Comparison of ENCODE assay signal across 27 cellular contexts in genomic region chr1:158422215-158422614, GRCh38. TPM values are rescaled to one million over a fixed set of nuclear protein-coding genes. Genes with fewer than 3 reads are reported as not detected.
DNase-seq lines count a peak whose midpoint lies in the region; ATAC-seq and TF ChIP-seq lines count a peak whose summit lies in the region.
"Had no signal": no experiment of that assay in that cellular context is flagged by ENCODE, and none has a peak within 500 bp of the region (broad histone marks: within the 10 kb centered on the region; RNA-seq: fewer than 3 reads in every experiment).

No MANE protein-coding gene starts in this region.

- ATAC-seq in GM19328 (IDR thresholded peaks at IDR 0.05; ENCODE audit: unreplicated experiment): no peak
- ATAC-seq: HepG2, Right ventricle myocardium inferior, SK-N-SH treated with all-trans-retinoic acid at 6 μM for 48 hours had no signal

- H3K4me3 ChIP-seq in H7 (ENCODE audit: insufficient read depth, low read depth, low read length) (no peak overlapping the region), NT2/D1 (ENCODE audit: insufficient read length, low read depth) (no peak overlapping the region), neural progenitor cell (no peak overlapping the region)
- H3K4me3 ChIP-seq: BLaER1, PC-9, SJCRH30 had no signal

- no peak overlapping the region for H3K27ac ChIP-seq in neural progenitor cell
- H3K27ac ChIP-seq: BLaER1, PC-9, SJCRH30 had no signal

- TF ChIP-seq POLR2A in erythroblast (IDR thresholded peaks at IDR 0.05; ENCODE audit: low read length): no peak

- no peaks in the 10 kb centered on the region for H4K20me1 ChIP-seq in neural progenitor cell (ENCODE audit: low read depth)
- H4K20me1 ChIP-seq: BLaER1 had no signal

- no peaks in the 10 kb centered on the region for H3K9me3 Mint-ChIP-seq in neural progenitor cell
- H3K9me3 Mint-ChIP-seq: CD4-positive, CD25-positive, alpha-beta regulatory T cell had no signal

- no peaks in the 10 kb centered on the region for H3K79me2 ChIP-seq in neural progenitor cell (ENCODE audit: low read depth)

- H2AFZ ChIP-seq in neural progenitor cell (replicated peaks): no peak overlapping the region
- H2AFZ ChIP-seq: PC-9 had no signal

- peak overlapping the region; percentile 2 for H3K4me2 ChIP-seq in neural progenitor cell
- H3K4me2 ChIP-seq: BLaER1, PC-9 had no signal

- H3K4me1 ChIP-seq in NT2/D1 (ENCODE audit: insufficient read depth, insufficient read length) (no peaks in the 10 kb centered on the region), neural progenitor cell (peaks cover 9% of the 10 kb centered on the region)
- H3K4me1 ChIP-seq: BLaER1, SJCRH30 had no signal

- H3K36me3 ChIP-seq in H7 (replicated peaks; ENCODE audit: control insufficient read depth, insufficient read depth, low read length) (no peaks in the 10 kb centered on the region), NT2/D1 (ENCODE audit: insufficient read depth, insufficient read length, low read length) (no peaks in the 10 kb centered on the region), neural progenitor cell (no peaks in the 10 kb centered on the region)
- H3K36me3 ChIP-seq: BLaER1, SJCRH30 had no signal

- no peaks in the 10 kb centered on the region for H3F3A ChIP-seq in neural progenitor cell (ENCODE audit: low read depth)

- peak; percentile 0 for DNase-seq in H7
- peak; percentile 50 for DNase-seq in NT2/D1 (ENCODE audit: low read depth, low spot score)
- DNase-seq in iPS DF 19.7 (ENCODE audit: low read depth, low spot score): peak; percentile 54
- DNase-seq in neural progenitor cell (ENCODE audit: low spot score): peak; percentile 22
- no peak for DNase-seq in amygdala (lab: John Stamatoyannopoulos, UW)
- DNase-seq in NCI-H1930 (lab: John Stamatoyannopoulos, UW): no peak
- no peak for DNase-seq in erythroblast (lab: John Stamatoyannopoulos, UW)
- DNase-seq: CD4-positive, CD25-positive, alpha-beta regulatory T cell; DMS53; Karpas-422; NCI-H1092; NCI-H1417 treated with DMSO at 0.1 percent for 48 hours; NCI-H1694 treated with DMSO at 0.1 percent for 48 hours; NCI-H2081 treated with DMSO at 0.1 percent for 48 hours; NCI-H2171 treated with DMSO at 0.1 percent for 48 hours; NCI-H345; NCI-H510A treated with DMSO at 0.1 percent for 48 hours; NK-92 treated with Interleukin-12 subunit alpha and Interleukin-12 subunit beta, amount 100 ng/mL, for 24 hours; PC-9; SJCRH30 had no signal

- H3K27me3 ChIP-seq in H7 (ENCODE audit: control insufficient read depth, insufficient read depth, low read length): no peaks in the 10 kb centered on the region
- H3K27me3 ChIP-seq in NT2/D1 (ENCODE audit: insufficient read depth, insufficient read length): no peaks in the 10 kb centered on the region
- no peaks in the 10 kb centered on the region for H3K27me3 ChIP-seq in neural progenitor cell
- H3K27me3 ChIP-seq: BLaER1, SJCRH30 had no signal

- H3K9ac ChIP-seq in NT2/D1 (ENCODE audit: insufficient read length, low read depth) (no peak overlapping the region), neural progenitor cell (no peak overlapping the region)
- H3K9ac ChIP-seq: BLaER1 had no signal

- no peak overlapping the region for H3K27ac Mint-ChIP-seq in neural progenitor cell
- H3K27ac Mint-ChIP-seq: CD4-positive, CD25-positive, alpha-beta regulatory T cell had no signal

- H3K9me3 ChIP-seq in NT2/D1 (ENCODE audit: insufficient read depth, low read length) (no peaks in the 10 kb centered on the region), neural progenitor cell (ENCODE audit: low read depth) (no peaks in the 10 kb centered on the region)
- H3K9me3 ChIP-seq: BLaER1, SJCRH30 had no signal

- H3K36me3 Mint-ChIP-seq in neural progenitor cell: no peaks in the 10 kb centered on the region
- H3K36me3 Mint-ChIP-seq: CD4-positive, CD25-positive, alpha-beta regulatory T cell had no signal

- no peaks in the 10 kb centered on the region for H3K4me1 Mint-ChIP-seq in neural progenitor cell

- no peak overlapping the region for H3K4me3 Mint-ChIP-seq in neural progenitor cell
- H3K4me3 Mint-ChIP-seq: CD4-positive, CD25-positive, alpha-beta regulatory T cell had no signal

- no peaks in the 10 kb centered on the region for H3K27me3 Mint-ChIP-seq in neural progenitor cell (ENCODE audit: insufficient read depth, low read depth)

- no peak for TF ChIP-seq CTCF in neural progenitor cell (IDR thresholded peaks at IDR 0.05)

RNA-seq across cellular contexts. Expression of gene OR10K2, which starts 3.8 kb away (rescaled TPM):
- total RNA-seq in H7 (2014; rRNA removed; shearing (Covaris generic)): not detected in 2 replicates
- not detected in 2 replicates for total RNA-seq in neural progenitor cell (ENCODE audit: low replicate concordance)
- total RNA-seq: CD4-positive, CD25-positive, alpha-beta regulatory T cell; Daoy; HepG2; PC-9; Right ventricle myocardium inferior; RPMI7951; SJCRH30 had no signal

RNA-seq across cellular contexts. Expression of gene OR10T2, which starts 22.9 kb away (rescaled TPM):
- total RNA-seq in H7 (2014; rRNA removed; shearing (Covaris generic)): not detected in 2 replicates
- total RNA-seq in neural progenitor cell (ENCODE audit: low replicate concordance): not detected in 2 replicates
- total RNA-seq: CD4-positive, CD25-positive, alpha-beta regulatory T cell; Daoy; HepG2; PC-9; Right ventricle myocardium inferior; RPMI7951; SJCRH30 had no signal

RNA-seq across cellular contexts. Expression of gene OR10K1, which starts 39.4 kb away (rescaled TPM):
- total RNA-seq in H7 (2014; rRNA removed; shearing (Covaris generic)): not detected in 2 replicates
- 0.06 TPM in 1 of 2 replicates, not detected in the other for total RNA-seq in neural progenitor cell (ENCODE audit: low replicate concordance)
- total RNA-seq: CD4-positive, CD25-positive, alpha-beta regulatory T cell; Daoy; HepG2; PC-9; Right ventricle myocardium inferior; RPMI7951; SJCRH30 had no signal

RNA-seq across cellular contexts. Expression of gene OR10R2, which starts 49.8 kb away (rescaled TPM):
- not detected in 2 replicates for total RNA-seq in H7 (2014; rRNA removed; shearing (Covaris generic))
- total RNA-seq in neural progenitor cell (ENCODE audit: low replicate concordance): not detected in 2 replicates
- total RNA-seq: CD4-positive, CD25-positive, alpha-beta regulatory T cell; Daoy; HepG2; PC-9; Right ventricle myocardium inferior; RPMI7951; SJCRH30 had no signal

Comparison
In these comparisons a context has a peak if more than half of its experiments do, and no peak if none do; other contexts are left out.
1. DNase-seq: peak in H7 (single experiment), NT2/D1 (single experiment), iPS DF 19.7 (single experiment) and neural progenitor cell (single experiment); none in amygdala (0 of 56), NCI-H1930 (0 of 2) and erythroblast (0 of 2).